Comparison of ENCODE assay signal across 21 cellular contexts in genomic region chr2:75998451-75998850, GRCh38.
"Had no signal": no experiment of that assay in that cellular context is flagged by ENCODE, and none has a peak within 500 bp of the region (broad histone marks: within the 10 kb centered on the region; RNA-seq: fewer than 3 reads in every experiment).

No MANE protein-coding gene starts in this region.

- H3K27ac ChIP-seq: esophagus squamous epithelium, hepatocyte, neutrophil, sigmoid colon, skin epidermis, testis, tibial nerve, upper lobe of right lung, vagina had no signal

- H3K9me3 ChIP-seq: neutrophil, testis, upper lobe of right lung, vagina had no signal

- H3K4me1 ChIP-seq: esophagus squamous epithelium, sigmoid colon, testis, tibial nerve, upper lobe of right lung, vagina had no signal

- H3K27me3 ChIP-seq: esophagus squamous epithelium, hepatocyte, neutrophil, sigmoid colon, testis, tibial nerve, upper lobe of right lung, vagina had no signal

- H2AFZ ChIP-seq: hepatocyte had no signal

- H3K4me2 ChIP-seq: hepatocyte had no signal

- ATAC-seq: left colon; left ventricle myocardium superior; naive thymus-derived CD4-positive, alpha-beta T cell; stimulated activated naive B cell treated with anti-CD40 and anti-IgM and Interleukin-4, amounts not matched to agents 10 μg/mL and 1 μg/mL and 100 μg/mL, for 72 hours; stimulated activated naive CD8-positive, alpha-beta T cell treated with anti-CD3 and anti-CD28 coated beads, Interleukin-15, amount 100 ng/mL, for 72 hours; upper lobe of right lung had no signal

- H3K36me3 ChIP-seq: esophagus squamous epithelium, neutrophil, sigmoid colon, tibial nerve, upper lobe of right lung, vagina had no signal

- H3K4me3 ChIP-seq: esophagus squamous epithelium, hepatocyte, lung, sigmoid colon, skin epidermis, testis, tibial nerve, upper lobe of right lung, vagina had no signal

- DNase-seq: dermis blood vessel endothelial cell; esophagus squamous epithelium; foreskin fibroblast; kidney; left colon; left ventricle myocardium superior; naive thymus-derived CD4-positive, alpha-beta T cell; posterior cingulate gyrus; sigmoid colon; stimulated activated CD4-positive, alpha-beta T cell treated with anti-CD3 and anti-CD28 coated beads, Interleukin-2, amount 100 ng/mL, for 24 hours; stimulated activated CD4-positive, alpha-beta T cell treated with anti-CD3 and anti-CD28 coated beads, Interleukin-4, amount 100 ng/mL, for 4 hours; stimulated activated naive B cell treated with anti-CD40 and anti-IgM and Interleukin-4, amounts not matched to agents 10 μg/mL and 1 μg/mL and 100 μg/mL, for 72 hours; stimulated activated naive CD8-positive, alpha-beta T cell treated with anti-CD3 and anti-CD28 coated beads, Interleukin-15, amount 100 ng/mL, for 72 hours; testis; upper lobe of right lung had no signal
